Comparison of ENCODE assay signal across 17 cellular contexts in genomic region chr21:39155578-39155977, GRCh38.
"Had no signal": no experiment of that assay in that cellular context is flagged by ENCODE, and none has a peak within 500 bp of the region (broad histone marks: within the 10 kb centered on the region; RNA-seq: fewer than 3 reads in every experiment).

No MANE protein-coding gene starts in this region.

- FAIRE-seq: keratinocyte, urothelium cell line had no signal

- ATAC-seq: foreskin keratinocyte, lower lobe of right lung, sciatic nerve had no signal

- H3K27me3 ChIP-seq: colonic mucosa, foreskin keratinocyte, stomach had no signal

- H3K4me3 ChIP-seq: colonic mucosa, left ventricle myocardium inferior, lower lobe of right lung, skin epidermis, stomach had no signal

- DNase-seq: colonic mucosa; dermis blood vessel endothelial cell; foreskin keratinocyte; immature natural killer cell; left ventricle myocardium inferior; lower lobe of right lung; midbrain; naive B cell; occipital lobe; stimulated activated CD4-positive, alpha-beta T cell treated with anti-CD3 and anti-CD28 coated beads, Interleukin-12 subunit alpha, Interleukin-12 subunit beta, amount 100 ng/mL, for 4 hours; stimulated activated naive CD4-positive, alpha-beta T cell; stomach; substantia nigra had no signal

- H3K27ac ChIP-seq: colonic mucosa, foreskin keratinocyte, left ventricle myocardium inferior, lower lobe of right lung, skin epidermis, stomach had no signal

- H3K36me3 ChIP-seq: colonic mucosa, left ventricle myocardium inferior, lower lobe of right lung, stomach had no signal

- H3K9me3 ChIP-seq: colonic mucosa, left ventricle myocardium inferior, lower lobe of right lung, stomach had no signal

- H3K4me1 ChIP-seq: colonic mucosa, foreskin keratinocyte, left ventricle myocardium inferior, lower lobe of right lung, stomach had no signal
